8 cellular contexts compared by ENCODE assay signal in genomic region chr5:154214236-154215106, GRCh38.
A peak's percentile ranks its signal among the peaks of the same experiment; 100 is the strongest.
DNase-seq lines count a peak whose midpoint lies in the region; ATAC-seq, FAIRE-seq and TF ChIP-seq lines count a peak whose summit lies in the region.

No MANE protein-coding gene starts in this region.

- peak; percentile 87 for ATAC-seq in HG03354 (IDR thresholded peaks at IDR 0.05; ENCODE audit: poor library complexity, severe bottlenecking, unreplicated experiment)

- no peak for TF ChIP-seq CTCF in astrocyte of the cerebellum (IDR thresholded peaks at IDR 0.05; ENCODE audit: low read depth, low read length, missing control alignments)

- H3K4me3 ChIP-seq in astrocyte of the cerebellum (ENCODE audit: low read depth, low read length), result no peak overlapping the region

- in situ Hi-C loops in ACHN (cut with HindIII; ENCODE audit: low pct_ligation_motif_present, low pct_unique_long_range_greater_than_20kb, low sequenced_read_pairs), result no loop called here
- in situ Hi-C loops in astrocyte of the cerebellum (cut with HindIII; ENCODE audit: low sequenced_read_pairs), result no loop called here

- FAIRE-seq in GM19239 (lab: Jason Lieb, UNC), result peak; percentile 61

- peak; percentile 55 for DNase-seq in ACHN
- no peak for DNase-seq in GM19239 (ENCODE audit: insufficient read length, low spot score)
- peak; percentile 23 for DNase-seq in astrocyte of the cerebellum (ENCODE audit: low read depth)
- DNase-seq in stromal cell of bone marrow (ENCODE audit: low read depth), result peak; percentile 66
- no peak for DNase-seq in NCI-H2081 (lab: John Stamatoyannopoulos, UW)
- DNase-seq in NCI-H2107 treated with DMSO at 0.1 percent for 48 hours (lab: John Stamatoyannopoulos, UW; ENCODE audit: unreplicated experiment), result no peak
- DNase-seq in UCSD-AML1 (lab: John Stamatoyannopoulos, UW; ENCODE audit: unreplicated experiment), result no peak

Comparison
In these comparisons a context has a peak if more than half of its experiments do, and no peak if none do; other contexts are left out.
1. DNase-seq: peak in ACHN (single experiment), astrocyte of the cerebellum (single experiment) and stromal cell of bone marrow (single experiment); none in GM19239 (single experiment), NCI-H2081 (0 of 2), NCI-H2107 treated with DMSO at 0.1 percent for 48 hours (single experiment) and UCSD-AML1 (single experiment).